Comparison of ENCODE assay signal across 15 cellular contexts in the genomic region with DNA sequence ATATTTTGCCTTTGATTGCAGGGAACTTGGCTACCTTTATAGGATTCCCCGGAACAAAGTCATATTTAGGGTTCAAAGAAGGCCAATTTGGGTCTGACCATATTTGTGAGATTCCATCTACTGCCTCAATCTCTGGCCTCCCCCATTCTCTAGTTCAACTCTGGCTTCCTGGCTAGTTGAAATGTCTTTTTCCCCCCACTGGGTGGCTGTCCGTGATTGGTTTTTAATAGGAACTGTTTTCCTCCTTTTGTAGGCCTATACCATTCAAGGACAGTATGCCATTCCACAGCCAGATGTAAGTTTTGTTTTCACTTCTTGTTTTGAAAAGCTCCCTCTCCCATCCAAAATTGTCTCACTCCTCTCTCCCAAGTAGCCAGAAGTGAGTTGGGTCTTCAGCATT. TPM values are rescaled to one million over a fixed set of nuclear protein-coding genes. Genes with fewer than 3 reads are reported as not detected.
DNase-seq lines count a peak whose midpoint lies in the region; ATAC-seq and TF ChIP-seq lines count a peak whose summit lies in the region.
"Had no signal": no experiment of that assay in that cellular context is flagged by ENCODE, and none has a peak within 500 bp of the region (broad histone marks: within the 10 kb centered on the region; RNA-seq: fewer than 3 reads in every experiment).

No MANE protein-coding gene starts in this region.

- TF ChIP-seq CTCF in BE2C (IDR thresholded peaks at IDR 0.05; ENCODE audit: low read depth, low read length), result 0 out of 2 replicates have a peak, but pooled peaks have one; percentile 10
- TF ChIP-seq CTCF in HEK293 (tag by site-specific recombination; IDR thresholded peaks at IDR 0.05), result no peak
- no peak for TF ChIP-seq CTCF in esophagus muscularis mucosa (IDR thresholded peaks at IDR 0.05)

- 41% methylated on average over 2 of the region's 2 CpGs for WGBS in esophagus muscularis mucosa

- no peak for TF ChIP-seq POLR2A in esophagus muscularis mucosa (IDR thresholded peaks at IDR 0.05; ENCODE audit: low read depth)

- H3K4me1 ChIP-seq in BE2C (peaks cover 8% of the 10 kb centered on the region; the same call in 1 of the 2 replicates), HEK293 (ENCODE audit: control insufficient read depth, insufficient read depth, low read length) (no peaks in the 10 kb centered on the region), esophagus muscularis mucosa (peaks cover 39 to 82% (median 61%) of the 10 kb centered on the region in 4 donors)
- H3K4me1 ChIP-seq: foreskin keratinocyte, SJSA1 had no signal

- intact Hi-C loops in esophagus muscularis mucosa (cut with DNase I), result no loop called here

- no peak overlapping the region for H3K4me3 ChIP-seq in BE2C (ENCODE audit: low read depth, low read length)
- H3K4me3 ChIP-seq in HEK293 (ENCODE audit: low read depth, low read length), result no peak overlapping the region
- H3K4me3 ChIP-seq in esophagus muscularis mucosa, result no peak overlapping the region
- H3K4me3 ChIP-seq: colonic mucosa, SJSA1 had no signal

- CTCF ChIA-PET in HEK293 (lab: Yijun Ruan, JAX), result interaction anchor here (0.7 to 1.0 kb wide), 2 partner anchors 13 to 47 kb away, joined by 3 read pairs; no protein-coding TSS in a partner anchor

- ATAC-seq in HG03432 (IDR thresholded peaks at IDR 0.05; ENCODE audit: unreplicated experiment), result no peak
- ATAC-seq: foreskin keratinocyte had no signal

- POLR2A ChIA-PET in HEK293 (lab: Yijun Ruan, JAX), result interaction anchor here (1.1 kb wide), 1 partner anchor 34 kb away, joined by 3 read pairs; the partner anchor contains the start of gene MAP3K12

- H3K36me3 ChIP-seq in BE2C, result peaks cover 98% of the 10 kb centered on the region
- H3K36me3 ChIP-seq in HEK293 (ENCODE audit: control insufficient read depth in 2 of 2, insufficient read depth in 1 of 2, low read length in 2 of 2), result peaks cover 93 to 99% of the 10 kb centered on the region in 2 experiments
- H3K36me3 ChIP-seq in esophagus muscularis mucosa, result peaks cover 96 to 100% (median 100%) of the 10 kb centered on the region in 4 donors

- 0 out of 2 replicates have a peak, but pooled peaks cover 2% of the 10 kb centered on the region for H3K27me3 ChIP-seq in BE2C
- H3K27me3 ChIP-seq in esophagus muscularis mucosa, result no peaks in the 10 kb centered on the region
- H3K27me3 ChIP-seq: colonic mucosa, foreskin keratinocyte, SJSA1 had no signal

- DNase-seq in BE2C (no peak), esophagus muscularis mucosa (ENCODE audit: extremely low spot score) (no peak), amygdala (lab: John Stamatoyannopoulos, UW) (no peak), activated gamma-delta T cell treated with Interleukin-2 at 50 U/mL for 16 hours (no peak)
- DNase-seq: activated CD4-positive, alpha-beta T cell treated with anti-CD3 and anti-CD28 coated beads for 1 hour; activated effector memory CD4-positive, alpha-beta T cell treated with anti-CD3 and anti-CD28 coated beads, Interleukin-2, amount 50 U/mL, for 16 hours; colonic mucosa; COR-L47; foreskin keratinocyte; kidney glomerular epithelial cell; NCI-H1417; NCI-H524 had no signal

- H3K9me3 ChIP-seq in BE2C (no peaks in the 10 kb centered on the region), HEK293 (ENCODE audit: control insufficient read depth, insufficient read depth, low read depth, low read length) (no peaks in the 10 kb centered on the region), esophagus muscularis mucosa (no peaks in the 10 kb centered on the region)
- H3K9me3 ChIP-seq: colonic mucosa, SJSA1 had no signal

- TF ChIP-seq EP300 in esophagus muscularis mucosa (IDR thresholded peaks at IDR 0.05), result no peak

- H3K27ac ChIP-seq in HEK293 (ENCODE audit: extremely low read depth, low read depth, low read length), result no peak overlapping the region; the same call in 1 of the 2 replicates
- H3K27ac ChIP-seq in esophagus muscularis mucosa (replicated peaks in 1 of 4), result peak overlapping the region in 3 of 4 donors; percentile 17 to 39 (median 36)
- H3K27ac ChIP-seq: colonic mucosa, foreskin keratinocyte, SJSA1 had no signal

TF ChIP-seq in HEK293, 187 proteins besides CTCF, POLR2A, EP300 and RAD21 (continues in another document):
- TF ChIP-seq KLF8 (tag by site-specific recombination; IDR thresholded peaks at IDR 0.05) (no peak), KLF16 (tag by site-specific recombination; IDR thresholded peaks at IDR 0.05) (no peak), OVOL3 (tag by site-specific recombination; IDR thresholded peaks at IDR 0.05) (no peak), ZNF274 (IDR thresholded peaks at IDR 0.05; ENCODE audit: low read length) (no peak), ZNF274 (tag by site-specific recombination; IDR thresholded peaks at IDR 0.05; ENCODE audit: borderline replicate concordance) (no peak), ZNF654 (tag by site-specific recombination; IDR thresholded peaks at IDR 0.05; ENCODE audit: low read depth) (0 out of 2 replicates have a peak, but pooled peaks have one; percentile 8), KLF1 (tag by site-specific recombination; IDR thresholded peaks at IDR 0.05) (no peak), HOXC10 (CRISPR knock-in tag; IDR thresholded peaks at IDR 0.05) (no peak), AEBP2 (tag by site-specific recombination; IDR thresholded peaks at IDR 0.05; ENCODE audit: borderline replicate concordance) (no peak), ZNF548 (tag by site-specific recombination; IDR thresholded peaks at IDR 0.05) (no peak), KLF17 (tag by site-specific recombination; IDR thresholded peaks at IDR 0.05) (no peak), SP3 (tag by site-specific recombination; IDR thresholded peaks at IDR 0.05) (no peak), PRDM10 (tag by site-specific recombination; IDR thresholded peaks at IDR 0.05) (peak; percentile 32), RBAK (tag by site-specific recombination; IDR thresholded peaks at IDR 0.05) (no peak), ZNF366 (tag by site-specific recombination; conservative IDR thresholded peaks at IDR 0.05) (no peak)

RNA-seq across cellular contexts. Expression of gene PCBP2, which starts 13.8 kb away (rescaled TPM):
- 985 TPM for polyA plus RNA-seq in BE2C (2012; ENCODE audit: insufficient read depth, insufficient read length, low read depth)
- 100 to 1,000 TPM; 275 to 374 (median 365) TPM for total RNA-seq in esophagus muscularis mucosa

RNA-seq across cellular contexts. Expression of gene PRR13, which starts 24.1 kb away (rescaled TPM):
- polyA plus RNA-seq in BE2C (2012; ENCODE audit: insufficient read depth, insufficient read length, low read depth), result 99.5 TPM
- total RNA-seq in esophagus muscularis mucosa, result 10 to 100 TPM; 47.8 to 77.6 (median 65.3) TPM

RNA-seq across cellular contexts. Expression of gene MAP3K12, which starts 33.6 kb away (rescaled TPM):
- 61.5 TPM for polyA plus RNA-seq in BE2C (2012; ENCODE audit: insufficient read depth, insufficient read length, low read depth)
- total RNA-seq in esophagus muscularis mucosa, result 10 to 100 TPM; 12.6 to 20.1 (median 18.9) TPM

RNA-seq across cellular contexts. Expression of gene TARBP2, which starts 35.4 kb away (rescaled TPM):
- 188 TPM for polyA plus RNA-seq in BE2C (2012; ENCODE audit: insufficient read depth, insufficient read length, low read depth)
- 10 to 100 TPM; 12.7 to 16.6 (median 12.9) TPM for total RNA-seq in esophagus muscularis mucosa

RNA-seq across cellular contexts. Expression of gene NPFF, which starts 41.6 kb away (rescaled TPM):
- polyA plus RNA-seq in BE2C (2012; ENCODE audit: insufficient read depth, insufficient read length, low read depth), result 4.2 TPM
- not detected for total RNA-seq in esophagus muscularis mucosa
- total RNA-seq: colonic mucosa, foreskin keratinocyte, SJSA1 had no signal
